Comparison of ENCODE assay signal across 26 cellular contexts in the genomic region with DNA sequence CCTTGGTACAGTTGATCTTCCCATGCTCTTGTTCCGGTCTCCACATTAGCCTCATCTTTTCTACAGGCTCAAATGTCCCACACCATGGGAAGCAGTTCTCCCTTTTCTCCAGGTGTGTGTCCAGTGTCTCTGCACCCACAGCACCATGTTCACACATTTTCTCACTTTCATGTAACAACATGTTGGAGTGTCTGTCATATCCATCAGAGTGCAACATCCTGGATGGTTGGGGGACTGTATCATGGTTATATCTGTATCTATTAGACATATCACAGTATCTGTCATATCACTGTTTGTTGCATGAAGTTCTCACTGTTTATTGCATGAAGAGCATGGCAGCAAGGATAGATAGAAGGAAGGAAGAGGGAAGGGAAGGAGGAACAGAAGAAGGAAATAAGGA.
"Had no signal": no experiment of that assay in that cellular context is flagged by ENCODE, and none has a peak within 500 bp of the region (broad histone marks: within the 10 kb centered on the region; RNA-seq: fewer than 3 reads in every experiment).

No MANE protein-coding gene starts in this region.

- H3K4me1 ChIP-seq: colonic mucosa, esophagus squamous epithelium, gastroesophageal sphincter, heart left ventricle, left lung, lower lobe of right lung had no signal

- DNase-seq: colonic mucosa; cortex of kidney; effector CD8-positive, alpha-beta T cell; effector memory CD8-positive, alpha-beta T cell; endodermal cell; erythroblast; esophagus squamous epithelium; foreskin fibroblast; heart left ventricle; hypothalamus; left cardiac atrium; left lung; left ventricle myocardium superior; lower lobe of right lung; mesenchymal stem cell; mucosa of descending colon; naive B cell had no signal

- H3K27ac ChIP-seq: colonic mucosa, esophagus squamous epithelium, gastroesophageal sphincter, heart left ventricle, hepatocyte, left lung, lower lobe of right lung had no signal

- H3K4me2 ChIP-seq: hepatocyte had no signal

- H3K4me3 ChIP-seq: colonic mucosa, esophagus squamous epithelium, gastroesophageal sphincter, heart left ventricle, hepatocyte, left lung, lower lobe of right lung, mucosa of descending colon had no signal

- H3K27ac Mint-ChIP-seq: dendritic cell treated with granulocyte-macrophage colony-stimulating factor and Interleukin-4, amounts not matched to agents 40 ng/mL and 50 ng/mL, for 4 days; effector memory CD8-positive, alpha-beta T cell; endodermal cell; mesothelial cell of epicardium; naive B cell had no signal

- H3K27me3 ChIP-seq: colonic mucosa, esophagus squamous epithelium, gastroesophageal sphincter, heart left ventricle, hepatocyte, left lung had no signal

- H3K79me2 ChIP-seq: hepatocyte had no signal

- H2AFZ ChIP-seq: hepatocyte had no signal

- ATAC-seq: effector memory CD8-positive, alpha-beta T cell; esophagus mucosa; gastroesophageal sphincter; heart left ventricle; left cardiac atrium; left lung; left ventricle myocardium superior; lower lobe of right lung; mucosa of descending colon had no signal

- H3K4me1 Mint-ChIP-seq: endodermal cell, mesothelial cell of epicardium, naive B cell had no signal

- H3K36me3 Mint-ChIP-seq: naive B cell had no signal

- H3K4me3 Mint-ChIP-seq: dendritic cell treated with granulocyte-macrophage colony-stimulating factor and Interleukin-4, amounts not matched to agents 40 ng/mL and 50 ng/mL, for 4 days; effector memory CD8-positive, alpha-beta T cell; endodermal cell; mesothelial cell of epicardium; naive B cell had no signal

- H3K27me3 Mint-ChIP-seq: dendritic cell treated with granulocyte-macrophage colony-stimulating factor and Interleukin-4, amounts not matched to agents 40 ng/mL and 50 ng/mL, for 4 days; effector memory CD8-positive, alpha-beta T cell had no signal

- H3K9me3 ChIP-seq: colonic mucosa had no signal

- FAIRE-seq: endometrium, frontal cortex, islet of Langerhans, keratinocyte had no signal

- H3K36me3 ChIP-seq: colonic mucosa, esophagus squamous epithelium, gastroesophageal sphincter, heart left ventricle, left lung, lower lobe of right lung had no signal
